Comparison of ENCODE assay signal across 1 cellular context in the genomic region with DNA sequence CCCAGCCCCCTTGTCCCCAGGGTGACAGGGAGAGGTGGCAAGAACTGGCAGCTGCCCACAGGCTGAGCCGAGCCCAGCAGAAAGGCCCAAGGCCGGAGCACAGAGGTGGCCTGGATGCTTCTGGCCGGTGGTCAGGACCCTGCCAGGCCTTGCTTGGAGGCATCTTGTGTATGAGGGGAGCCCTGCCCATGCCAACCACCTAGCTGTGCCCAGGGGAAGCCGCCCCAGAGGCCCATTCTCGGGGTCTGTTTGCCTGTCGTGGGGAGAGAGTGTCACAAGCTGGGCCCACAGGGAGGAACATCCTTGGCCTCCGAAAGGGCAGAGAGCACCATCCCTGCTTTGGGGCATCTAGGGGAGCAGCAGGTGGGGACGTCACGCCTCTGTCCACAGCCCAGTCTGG.
TF ChIP-seq lines count a peak whose summit lies in the region.

No MANE protein-coding gene starts in this region.

TF ChIP-seq in IMR-90, 13 proteins besides CTCF, POLR2A, EP300 and RAD21 (continued from another document):
- no peak for TF ChIP-seq RFX5 (IDR thresholded peaks at IDR 0.05; ENCODE audit: low read depth, low read length)
- TF ChIP-seq CEBPB (IDR thresholded peaks at IDR 0.05; ENCODE audit: low read depth, low read length) = no peak
- TF ChIP-seq NFE2L2 (IDR thresholded peaks at IDR 0.05; ENCODE audit: low read depth, low read length) = no peak
- TF ChIP-seq MAFK (IDR thresholded peaks at IDR 0.05; ENCODE audit: low read depth, low read length) = no peak
- TF ChIP-seq MAZ (IDR thresholded peaks at IDR 0.05; ENCODE audit: borderline replicate concordance, low read depth, low read length) = no peak
TF ChIP-seq in IMR-90: peak in this region for 0.
